ENCODE assay signal across 23 cellular contexts in genomic region chr9:111610149-111610548, GRCh38. TPM values are rescaled to one million over a fixed set of nuclear protein-coding genes. Genes with fewer than 3 reads are reported as not detected.
DNase-seq lines count a peak whose midpoint lies in the region; ATAC-seq, FAIRE-seq and TF ChIP-seq lines count a peak whose summit lies in the region.
"Had no signal": no experiment of that assay in that cellular context is flagged by ENCODE, and none has a peak within 500 bp of the region (broad histone marks: within the 10 kb centered on the region; RNA-seq: fewer than 3 reads in every experiment).

No MANE protein-coding gene starts in this region.

- no peak overlapping the region for H2BK15ac ChIP-seq in neuronal stem cell (ENCODE audit: low read length)

- TF ChIP-seq CTCF in GM23338 (conservative IDR thresholded peaks at IDR 0.05; ENCODE audit: low read depth in 2 of 2) (no peak), bronchial epithelial cell (IDR thresholded peaks at IDR 0.05; ENCODE audit: insufficient read depth, low read length, severe bottlenecking) (no peak), kidney (IDR thresholded peaks at IDR 0.05; ENCODE audit: borderline replicate concordance, extremely low read depth, insufficient read depth) (no peak)

- H3K4me1 Mint-ChIP-seq in GM23338, result no peaks in the 10 kb centered on the region

- no peak overlapping the region for H2BK12ac ChIP-seq in neuronal stem cell (ENCODE audit: low read length)

- no peaks in the 10 kb centered on the region for H3K9me3 Mint-ChIP-seq in GM23338
- H3K9me3 Mint-ChIP-seq: CD8-positive, alpha-beta T cell had no signal

- H2BK120ac ChIP-seq in neuronal stem cell (ENCODE audit: low read depth, low read length), result no peak overlapping the region

- WGBS in neuronal stem cell (ENCODE audit: extremely low coverage in 2 of 2, insufficient read length in 2 of 2, insufficient replicate concordance in 1 of 2), 2 donors, result no CpG with 5 or more reads among the region's 5 CpGs

- H3K23ac ChIP-seq in neuronal stem cell (ENCODE audit: low read depth, low read length, poor library complexity), result no peak overlapping the region

- H3K4me3 ChIP-seq in GM23338 (no peak overlapping the region), bronchial epithelial cell (ENCODE audit: low read depth, low read length) (no peak overlapping the region), kidney (ENCODE audit: low read length in 2 of 2) (no peak overlapping the region), neuronal stem cell (ENCODE audit: low read length in 2 of 2) (no peak overlapping the region)
- H3K4me3 ChIP-seq: SJCRH30 had no signal

- no peaks in the 10 kb centered on the region for H3K36me3 ChIP-seq in GM23338 (ENCODE audit: insufficient read depth)
- no peaks in the 10 kb centered on the region for H3K36me3 ChIP-seq in bronchial epithelial cell (ENCODE audit: control insufficient read depth, insufficient read depth, low read length)
- no peaks in the 10 kb centered on the region for H3K36me3 ChIP-seq in kidney (ENCODE audit: control insufficient read depth in 1 of 2, insufficient read depth in 2 of 2, low read length in 2 of 2)
- H3K36me3 ChIP-seq in neuronal stem cell (replicated peaks in 1 of 2; ENCODE audit: control insufficient read depth in 2 of 2, insufficient read depth in 2 of 2, low read length in 2 of 2), result no peaks in the 10 kb centered on the region
- H3K36me3 ChIP-seq: SJCRH30 had no signal

- 0 out of 2 replicates have a peak overlapping the region, but pooled peaks have one; percentile 7 for H3K27ac Mint-ChIP-seq in GM23338
- H3K27ac Mint-ChIP-seq: CD8-positive, alpha-beta T cell had no signal

- FAIRE-seq in bronchial epithelial cell (lab: Jason Lieb, UNC), result no peak
- FAIRE-seq in kidney (lab: Jason Lieb, UNC), result no peak
- FAIRE-seq: G401.6, GM12892 had no signal

- H2AFZ ChIP-seq in GM23338 (no peak overlapping the region), neuronal stem cell (ENCODE audit: low read length) (peak overlapping the region; percentile 8)

- no peaks in the 10 kb centered on the region for H3K9me2 ChIP-seq in GM23338 (ENCODE audit: insufficient read depth)

- no peaks in the 10 kb centered on the region for H3K9me3 ChIP-seq in kidney (ENCODE audit: control insufficient read depth in 1 of 2, low read length in 2 of 2)
- H3K9me3 ChIP-seq in neuronal stem cell (replicated peaks in 1 of 2; ENCODE audit: control insufficient read depth in 2 of 2, insufficient read depth in 1 of 2, low read depth in 1 of 2, low read length in 2 of 2), result no peaks in the 10 kb centered on the region
- H3K9me3 ChIP-seq: SJCRH30 had no signal

- no peak overlapping the region for H2BK5ac ChIP-seq in neuronal stem cell (ENCODE audit: low read length)

- no peak overlapping the region for H4K91ac ChIP-seq in neuronal stem cell (ENCODE audit: low read depth, low read length, poor library complexity)

- H3K4me1 ChIP-seq in GM23338 (ENCODE audit: insufficient read depth), result no peaks in the 10 kb centered on the region
- peaks cover 10 to 20% of the 10 kb centered on the region in 2 donors for H3K4me1 ChIP-seq in kidney (ENCODE audit: control insufficient read depth in 1 of 2, insufficient read depth in 1 of 2, low read depth in 1 of 2, low read length in 2 of 2)
- H3K4me1 ChIP-seq in neuronal stem cell (ENCODE audit: control insufficient read depth in 2 of 2, insufficient read depth in 1 of 2, low read depth in 1 of 2, low read length in 2 of 2), result no peaks in the 10 kb centered on the region

- H4K20me1 ChIP-seq in GM23338 (replicated peaks; ENCODE audit: insufficient read depth), result no peaks in the 10 kb centered on the region

- no peaks in the 10 kb centered on the region for H3F3A ChIP-seq in GM23338 (replicated peaks; ENCODE audit: low read depth)

- H3K14ac ChIP-seq in neuronal stem cell (ENCODE audit: low read length), result no peak overlapping the region

- no peak overlapping the region for H4K8ac ChIP-seq in neuronal stem cell (ENCODE audit: low read depth, low read length)

- no peak overlapping the region for H3K4ac ChIP-seq in neuronal stem cell (ENCODE audit: low read length)

- H3K79me1 ChIP-seq in neuronal stem cell (ENCODE audit: low read depth, low read length), result no peaks in the 10 kb centered on the region

- H3K27me3 Mint-ChIP-seq in GM23338 (ENCODE audit: insufficient read depth, low read depth, poor library complexity), result peaks cover 7% of the 10 kb centered on the region

- H3K4me3 Mint-ChIP-seq in GM23338, result no peak overlapping the region
- H3K4me3 Mint-ChIP-seq: CD8-positive, alpha-beta T cell had no signal

- H3K4me2 ChIP-seq in GM23338 (no peak overlapping the region), neuronal stem cell (ENCODE audit: insufficient read depth, low read length, poor library complexity, severe bottlenecking) (no peak overlapping the region)

- peak overlapping the region in 1 of 2 donors; percentile 38 for H3K9ac ChIP-seq in kidney (ENCODE audit: low read length in 2 of 2)
- H3K9ac ChIP-seq in neuronal stem cell (ENCODE audit: low read depth, low read length, poor library complexity), result no peak overlapping the region

- DNase-seq in GM23338 (ENCODE audit: low spot score), result no peak
- DNase-seq in bronchial epithelial cell (ENCODE audit: low read depth), result peak; percentile 52
- no peak for DNase-seq in kidney
- DNase-seq in neuronal stem cell (ENCODE audit: low spot score), result no peak
- no peak for DNase-seq in SHP77 treated with DMSO at 0.1 percent for 48 hours (lab: John Stamatoyannopoulos, UW)
- DNase-seq in germinal center (ENCODE audit: low spot score), result no peak
- DNase-seq: AML-193; C1 segment of cervical spinal cord; CD8-positive, alpha-beta T cell; DMS153; H7; KG1; NCI-H1092 treated with DMSO at 0.1 percent for 48 hours; NCI-H1436 treated with DMSO at 0.1 percent for 48 hours; NCI-H2029; NCI-H2227 treated with DMSO at 0.1 percent for 48 hours; NCI-H510A; NK-92 treated with Interleukin-12 subunit alpha and Interleukin-12 subunit beta, amount 100 ng/mL, for 24 hours; SJCRH30 had no signal

- no peaks in the 10 kb centered on the region for H3K36me3 Mint-ChIP-seq in GM23338 (ENCODE audit: low read depth)
- H3K36me3 Mint-ChIP-seq: CD8-positive, alpha-beta T cell had no signal

- no peak for ATAC-seq in GM23338
- no peak for ATAC-seq in GM21526 (IDR thresholded peaks at IDR 0.05; ENCODE audit: low FRiP score, unreplicated experiment)
- ATAC-seq: CD8-positive, alpha-beta T cell; Panc1 had no signal

- H3K27me3 ChIP-seq in GM23338 (ENCODE audit: insufficient read depth) (no peaks in the 10 kb centered on the region), bronchial epithelial cell (ENCODE audit: control insufficient read depth, insufficient read depth, low read length) (no peaks in the 10 kb centered on the region), neuronal stem cell (ENCODE audit: control insufficient read depth in 3 of 3, insufficient read depth in 3 of 3, low read depth in 1 of 3, low read length in 3 of 3) (peaks cover 0 to 12% (median 0%) of the 10 kb centered on the region in 3 experiments)
- H3K27me3 ChIP-seq: SJCRH30 had no signal

- no peak overlapping the region for H3K18ac ChIP-seq in neuronal stem cell (ENCODE audit: low read length)

- H3K27ac ChIP-seq in GM23338 (ENCODE audit: low read depth) (no peak overlapping the region), kidney (ENCODE audit: low read depth in 2 of 2, low read length in 2 of 2) (peak overlapping the region; percentile 33 to 56), neuronal stem cell (replicated peaks; ENCODE audit: low read length) (no peak overlapping the region)
- H3K27ac ChIP-seq: SJCRH30 had no signal

- no peaks in the 10 kb centered on the region for H3K79me2 ChIP-seq in GM23338 (replicated peaks; ENCODE audit: insufficient read depth)

- intact Hi-C loops in kidney (cut with DNase I), result no loop called here

- no peak overlapping the region for H2AK5ac ChIP-seq in neuronal stem cell (ENCODE audit: low read depth, low read length)

TF ChIP-seq in GM23338, 12 proteins besides CTCF, POLR2A, EP300 and RAD21 (continues in another document):
- no peak for TF ChIP-seq EZH2 (IDR thresholded peaks at IDR 0.05; ENCODE audit: low read depth, unreplicated experiment)
- no peak for TF ChIP-seq CREB1 (CRISPR knock-in tag; IDR thresholded peaks at IDR 0.05; ENCODE audit: low read depth)
- TF ChIP-seq ZNF114 (CRISPR knock-in tag; IDR thresholded peaks at IDR 0.05), result no peak

RNA-seq across cellular contexts. Expression of gene PTGR1, which starts 10.7 kb away (rescaled TPM):
- 21.9 and 24.7 TPM in 2 replicates for total RNA-seq in GM23338 (2014; rRNA removed; shearing (Covaris generic))
- 15.3 and 19.1 TPM in 2 replicates for polyA plus RNA-seq in GM23338 (2016; fragmentation: Nextera tagmentation; extraction: Ambion mirVana)
- 67.9 and 70.4 TPM in 2 replicates for total RNA-seq in bronchial epithelial cell
- 75.1 TPM for total RNA-seq in kidney
- polyA plus RNA-seq in kidney (ENCODE audit: insufficient read depth, low read depth, low replicate concordance), result 285 TPM
- 67.1 TPM for polyA plus RNA-seq in neuronal stem cell (2013, experiment 1 of 2)
- 67.6 TPM for polyA plus RNA-seq in neuronal stem cell (2013, experiment 2 of 2)
- total RNA-seq: CD8-positive, alpha-beta T cell had no signal

RNA-seq across cellular contexts. Expression of gene DNAJC25, which starts 21.0 kb away (rescaled TPM):
- 8.9 and 9.6 TPM in 2 replicates for total RNA-seq in GM23338 (2014; rRNA removed; shearing (Covaris generic))
- polyA plus RNA-seq in GM23338 (2016; fragmentation: Nextera tagmentation; extraction: Ambion mirVana) (6.8 and 8.4 TPM in 2 replicates), kidney (ENCODE audit: insufficient read depth, low read depth, low replicate concordance) (13.1 TPM)
- total RNA-seq in bronchial epithelial cell (5.5 and 7.1 TPM in 2 replicates), kidney (8.2 TPM)
- 7.4 TPM for polyA plus RNA-seq in neuronal stem cell (2013, experiment 1 of 2)
- 7.7 TPM for polyA plus RNA-seq in neuronal stem cell (2013, experiment 2 of 2)

RNA-seq across cellular contexts. Expression of gene GNG10, which starts 51.3 kb away (rescaled TPM):
- total RNA-seq in GM23338 (2014; rRNA removed; shearing (Covaris generic)), result 49.9 and 62.1 TPM in 2 replicates
- polyA plus RNA-seq in GM23338 (2016; fragmentation: Nextera tagmentation; extraction: Ambion mirVana) (52.6 and 61.2 TPM in 2 replicates), kidney (ENCODE audit: insufficient read depth, low read depth, low replicate concordance) (44.8 TPM)
- total RNA-seq in bronchial epithelial cell (39.0 and 78.7 TPM in 2 replicates), kidney (41.2 TPM)
- 41.2 TPM for polyA plus RNA-seq in neuronal stem cell (2013, experiment 1 of 2)
- polyA plus RNA-seq in neuronal stem cell (2013, experiment 2 of 2), result 39.7 TPM

Comparison
In these comparisons a context has a peak if more than half of its experiments do, and no peak if none do; other contexts are left out.
1. H3K27ac ChIP-seq: peak in kidney (2 of 2); none in GM23338 (single experiment) and neuronal stem cell (single experiment).